Comparison of ENCODE assay signal across 9 cellular contexts in genomic region chr19:58571575-58571947, GRCh38. TPM values are rescaled to one million over a fixed set of nuclear protein-coding genes. Genes with fewer than 3 reads are reported as not detected.
A peak's percentile ranks its signal among the peaks of the same experiment; 100 is the strongest.
DNase-seq lines count a peak whose midpoint lies in the region; ATAC-seq and TF ChIP-seq lines count a peak whose summit lies in the region.
"Had no signal": no experiment of that assay in that cellular context is flagged by ENCODE, and none has a peak within 500 bp of the region (broad histone marks: within the 10 kb centered on the region; RNA-seq: fewer than 3 reads in every experiment).

No MANE protein-coding gene starts in this region.

- H3K27me3 ChIP-seq in endodermal cell (ENCODE audit: control insufficient read depth, insufficient read depth, low read length, poor library complexity, severe bottlenecking): no peaks in the 10 kb centered on the region

- no peaks in the 10 kb centered on the region for H3K79me2 ChIP-seq in OCI-LY7 (ENCODE audit: insufficient read depth, low read depth, low read length)

- no peak for TF ChIP-seq CTCF in OCI-LY7 (conservative IDR thresholded peaks at IDR 0.05; ENCODE audit: low read length)
- no peak for TF ChIP-seq CTCF in endodermal cell (conservative IDR thresholded peaks at IDR 0.05)

- H3K27me3 Mint-ChIP-seq in activated CD4-positive, alpha-beta T cell treated with anti-CD3 and anti-CD28 coated beads, Interleukin-2, amount 10 ng/mL, durations not matched to agents 7 days and 5 days: no peaks in the 10 kb centered on the region
- H3K27me3 Mint-ChIP-seq in endodermal cell (ENCODE audit: insufficient read depth): no peaks in the 10 kb centered on the region

- H3K4me2 ChIP-seq in OCI-LY7 (ENCODE audit: low read length): peak overlapping the region; percentile 89; the same call in 1 of the 2 replicates

- H3K36me3 ChIP-seq in OCI-LY7 (ENCODE audit: insufficient read depth, low read length) (peaks cover 33% of the 10 kb centered on the region; the same call in 1 of the 2 replicates), endodermal cell (ENCODE audit: control insufficient read depth, insufficient read depth, low read length) (peaks cover 40% of the 10 kb centered on the region)

- H3K4me3 Mint-ChIP-seq in activated CD4-positive, alpha-beta T cell treated with anti-CD3 and anti-CD28 coated beads, Interleukin-2, amount 10 ng/mL, durations not matched to agents 7 days and 5 days: peak overlapping the region; percentile 95
- H3K4me3 Mint-ChIP-seq in endodermal cell: peak overlapping the region; percentile 97

- H3K9me3 ChIP-seq in OCI-LY7 (ENCODE audit: low read length): no peaks in the 10 kb centered on the region
- no peaks in the 10 kb centered on the region for H3K9me3 ChIP-seq in endodermal cell (ENCODE audit: control insufficient read depth, low read length)

- CTCF ChIA-PET in activated CD4-positive, alpha-beta T cell treated with anti-CD3 and anti-CD28 coated beads, Interleukin-2, amount 10 ng/mL, durations not matched to agents 7 days and 5 days (lab: Charles Lee): interaction anchor here (1.1 to 2.9 kb wide), 4 partner anchors 10 to 52 kb away, joined by 3 to 14 read pairs (median 4); partner anchors contain the start of gene ZBTB45
- CTCF ChIA-PET in OCI-LY7 (lab: Charles Lee; ENCODE audit: unreplicated experiment): no interaction called here

- H3K9ac ChIP-seq in endodermal cell (ENCODE audit: extremely low read depth, low read length, poor library complexity, severe bottlenecking): no peak overlapping the region

- H3K4me3 ChIP-seq in OCI-LY7 (ENCODE audit: low read depth, low read length, poor library complexity, severe bottlenecking) (peak overlapping the region; percentile 76), endodermal cell (ENCODE audit: low read length) (peak overlapping the region; percentile 90)

- no peaks in the 10 kb centered on the region for H3K9me2 ChIP-seq in OCI-LY7 (ENCODE audit: insufficient read depth, low read length)

- DNase-seq in activated CD4-positive, alpha-beta T cell treated with anti-CD3 and anti-CD28 coated beads, Interleukin-2, amount 10 ng/mL, durations not matched to agents 7 days and 5 days: no peak
- no peak for DNase-seq in activated CD4-positive, alpha-beta T cell treated with anti-CD3 and anti-CD28 coated beads, Interleukin-2, amount 50 U/mL, for 1 hour
- no peak for DNase-seq in OCI-LY7 (ENCODE audit: low spot score)
- no peak for DNase-seq in endodermal cell
- peak; percentile 18 for DNase-seq in stimulated activated CD8-positive, alpha-beta memory T cell treated with anti-CD3 and anti-CD28 coated beads, Interleukin-4, amount 100 ng/mL, for 48 hours
- no peak for DNase-seq in activated gamma-delta T cell treated with Interleukin-2 at 50 U/mL for 16 hours
- DNase-seq in stimulated activated naive CD4-positive, alpha-beta T cell treated with Interleukin-2 at 50 U/mL for 16 hours (lab: John Stamatoyannopoulos, UW): no peak
- DNase-seq: NCI-H2227 treated with DMSO at 0.1 percent for 48 hours had no signal

- WGBS in endodermal cell (ENCODE audit: insufficient coverage in 1 of 2, insufficient read length in 1 of 2), 2 experiments: 94 to 97% methylated on average over 8 of the region's 8 CpGs

- no peak for ATAC-seq in HG03108 (IDR thresholded peaks at IDR 0.05; ENCODE audit: unreplicated experiment)

- no peak overlapping the region for H2AFZ ChIP-seq in OCI-LY7 (ENCODE audit: low read length)

- H4K20me1 ChIP-seq in OCI-LY7 (ENCODE audit: insufficient read depth, low read length): no peaks in the 10 kb centered on the region

- H3K36me3 Mint-ChIP-seq in activated CD4-positive, alpha-beta T cell treated with anti-CD3 and anti-CD28 coated beads, Interleukin-2, amount 10 ng/mL, durations not matched to agents 7 days and 5 days (ENCODE audit: low read depth): peaks cover 21% of the 10 kb centered on the region
- H3K36me3 Mint-ChIP-seq in endodermal cell (ENCODE audit: low read depth): peaks cover 10% of the 10 kb centered on the region

- no TSS peak for BruUV-seq in OCI-LY7 (replicated peaks; lab: Mats Ljungman, UMichigan)

- H3K27ac Mint-ChIP-seq in activated CD4-positive, alpha-beta T cell treated with anti-CD3 and anti-CD28 coated beads, Interleukin-2, amount 10 ng/mL, durations not matched to agents 7 days and 5 days: peak overlapping the region; percentile 99
- no peak overlapping the region for H3K27ac Mint-ChIP-seq in endodermal cell

- POLR2A ChIA-PET in activated CD4-positive, alpha-beta T cell treated with anti-CD3 and anti-CD28 coated beads, Interleukin-2, amount 10 ng/mL, durations not matched to agents 7 days and 5 days (lab: Charles Lee): interaction anchor here (0.6 to 1.2 kb wide), 2 partner anchors 12 to 18 kb away, joined by 5 to 7 read pairs; no protein-coding TSS in a partner anchor
- POLR2A ChIA-PET in OCI-LY7 (lab: Charles Lee): no interaction called here

- H3K4me1 ChIP-seq in OCI-LY7 (ENCODE audit: insufficient read depth, low read length, poor library complexity, severe bottlenecking) (peaks cover 27% of the 10 kb centered on the region), endodermal cell (ENCODE audit: control insufficient read depth, insufficient read depth, low read length) (no peaks in the 10 kb centered on the region)

- intact Hi-C loops in OCI-LY7 (cut with micrococcal nuclease; ENCODE audit: unreplicated experiment): no loop called here

- H3K27ac ChIP-seq in OCI-LY7 (ENCODE audit: low read depth, low read length, poor library complexity, severe bottlenecking) (no peak overlapping the region), endodermal cell (ENCODE audit: low read depth, low read length) (no peak overlapping the region)

- peaks cover 43% of the 10 kb centered on the region for H3K4me1 Mint-ChIP-seq in activated CD4-positive, alpha-beta T cell treated with anti-CD3 and anti-CD28 coated beads, Interleukin-2, amount 10 ng/mL, durations not matched to agents 7 days and 5 days
- H3K4me1 Mint-ChIP-seq in endodermal cell: peaks cover 13% of the 10 kb centered on the region

- H3K9me3 Mint-ChIP-seq in activated CD4-positive, alpha-beta T cell treated with anti-CD3 and anti-CD28 coated beads, Interleukin-2, amount 10 ng/mL, durations not matched to agents 7 days and 5 days: no peaks in the 10 kb centered on the region
- H3K9me3 Mint-ChIP-seq in endodermal cell: no peaks in the 10 kb centered on the region

RNA-seq across cellular contexts. Expression of gene MZF1, which starts 1.6 kb away (rescaled TPM):
- total RNA-seq in activated CD4-positive, alpha-beta T cell treated with anti-CD3 and anti-CD28 coated beads, Interleukin-2, amount 10 ng/mL, durations not matched to agents 7 days and 5 days: 10 to 100 TPM; 28.6 to 33.1 TPM
- 20.7 and 30.0 TPM in 2 replicates for total RNA-seq in OCI-LY7 (2014; rRNA removed; shearing (Covaris generic))
- total RNA-seq in OCI-LY7 (2022) (39.1 and 41.1 TPM in 2 replicates), endodermal cell (10 to 100 TPM; 24.3 to 33.1 TPM)
- polyA plus RNA-seq in endodermal cell (2013, experiment 1 of 2): 26.1 TPM
- 22.6 TPM for polyA plus RNA-seq in endodermal cell (2013, experiment 2 of 2)

RNA-seq across cellular contexts. Expression of gene UBE2M, which starts 13.2 kb away (rescaled TPM):
- total RNA-seq in activated CD4-positive, alpha-beta T cell treated with anti-CD3 and anti-CD28 coated beads, Interleukin-2, amount 10 ng/mL, durations not matched to agents 7 days and 5 days: 10 to 100 TPM; 82.8 to 96.0 TPM
- total RNA-seq in OCI-LY7 (2014; rRNA removed; shearing (Covaris generic)): 101 and 105 TPM in 2 replicates
- 117 and 130 TPM in 2 replicates for total RNA-seq in OCI-LY7 (2022)
- total RNA-seq in endodermal cell: 100 to 1,000 TPM in 1 of 2 donors, 10 to 100 TPM in 1; 90.8 to 116 TPM
- 92.6 TPM for polyA plus RNA-seq in endodermal cell (2013, experiment 1 of 2)
- polyA plus RNA-seq in endodermal cell (2013, experiment 2 of 2): 101 TPM

RNA-seq across cellular contexts. Expression of gene CHMP2A, which starts 16.7 kb away (rescaled TPM):
- 100 to 1,000 TPM; 128 to 137 TPM for total RNA-seq in activated CD4-positive, alpha-beta T cell treated with anti-CD3 and anti-CD28 coated beads, Interleukin-2, amount 10 ng/mL, durations not matched to agents 7 days and 5 days
- total RNA-seq in OCI-LY7 (2014; rRNA removed; shearing (Covaris generic)): 72.7 and 108 TPM in 2 replicates
- total RNA-seq in OCI-LY7 (2022) (101 and 112 TPM in 2 replicates), endodermal cell (100 to 1,000 TPM in 1 of 2 donors, 10 to 100 TPM in 1; 97.7 to 147 TPM)
- 99.3 TPM for polyA plus RNA-seq in endodermal cell (2013, experiment 1 of 2)
- polyA plus RNA-seq in endodermal cell (2013, experiment 2 of 2): 93.6 TPM

RNA-seq across cellular contexts. Expression of gene TRIM28, which starts 27.7 kb away (rescaled TPM):
- total RNA-seq in activated CD4-positive, alpha-beta T cell treated with anti-CD3 and anti-CD28 coated beads, Interleukin-2, amount 10 ng/mL, durations not matched to agents 7 days and 5 days: 100 to 1,000 TPM; 457 to 560 TPM
- total RNA-seq in OCI-LY7 (2014; rRNA removed; shearing (Covaris generic)): 551 and 729 TPM in 2 replicates
- total RNA-seq in OCI-LY7 (2022): 601 and 603 TPM in 2 replicates
- 100 to 1,000 TPM; 809 to 859 TPM for total RNA-seq in endodermal cell
- 758 TPM for polyA plus RNA-seq in endodermal cell (2013, experiment 1 of 2)
- polyA plus RNA-seq in endodermal cell (2013, experiment 2 of 2): 628 TPM

RNA-seq across cellular contexts. Expression of gene ZBTB45, which starts 52.0 kb away (rescaled TPM):
- 10 to 100 TPM; 17.9 to 19.9 TPM for total RNA-seq in activated CD4-positive, alpha-beta T cell treated with anti-CD3 and anti-CD28 coated beads, Interleukin-2, amount 10 ng/mL, durations not matched to agents 7 days and 5 days
- 6.7 and 10.7 TPM in 2 replicates for total RNA-seq in OCI-LY7 (2014; rRNA removed; shearing (Covaris generic))
- 14.7 and 16.4 TPM in 2 replicates for total RNA-seq in OCI-LY7 (2022)
- 10 to 100 TPM; 19.0 to 19.4 TPM for total RNA-seq in endodermal cell
- polyA plus RNA-seq in endodermal cell (2013, experiment 1 of 2): 19.3 TPM
- polyA plus RNA-seq in endodermal cell (2013, experiment 2 of 2): 18.3 TPM
